10 cellular contexts compared by ENCODE assay signal in the genomic region with DNA sequence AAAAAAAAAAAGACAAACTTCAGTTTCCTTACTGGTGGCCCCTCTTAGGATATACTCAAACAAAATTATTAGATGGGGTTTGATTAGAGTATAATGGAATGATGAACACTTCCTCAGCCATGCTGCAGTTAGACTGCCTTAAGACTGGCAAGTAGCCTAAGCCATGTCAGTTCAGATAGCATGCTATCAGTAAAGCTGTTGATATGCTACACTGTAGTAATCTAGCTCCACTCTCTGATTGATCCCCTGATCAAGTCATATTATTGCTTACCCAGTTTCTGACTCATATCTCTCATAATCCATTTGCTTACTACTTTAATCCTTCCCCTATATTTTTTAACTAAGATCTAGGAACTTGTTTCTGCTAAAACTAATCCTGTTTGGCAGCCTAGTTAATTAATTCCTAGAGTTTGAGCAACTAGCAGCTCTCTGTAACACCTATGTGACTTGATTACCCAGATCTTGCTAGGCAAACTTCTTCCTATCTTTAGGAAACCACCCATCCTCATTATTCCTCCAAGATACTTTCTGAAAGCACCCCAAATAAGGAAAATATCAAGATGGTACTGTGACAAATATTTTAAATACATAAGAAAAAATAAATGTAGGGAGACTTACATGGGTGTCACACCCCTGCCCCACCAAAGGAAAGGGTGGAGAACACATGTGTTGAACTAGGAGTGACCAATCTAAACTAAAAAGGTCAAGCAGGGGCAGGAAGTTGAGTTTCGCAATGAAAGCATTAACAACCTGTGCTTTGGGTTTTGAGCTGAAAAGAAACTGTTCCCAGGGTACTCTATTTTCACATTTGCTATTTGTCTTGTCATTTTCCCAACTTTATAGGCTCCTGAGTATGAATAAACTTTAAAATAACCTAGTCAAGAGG. TPM values are rescaled to one million over a fixed set of nuclear protein-coding genes. Genes with fewer than 3 reads are reported as not detected.
DNase-seq lines count a peak whose midpoint lies in the region; FAIRE-seq lines count a peak whose summit lies in the region.
"Had no signal": no experiment of that assay in that cellular context is flagged by ENCODE, and none has a peak within 500 bp of the region (broad histone marks: within the 10 kb centered on the region; RNA-seq: fewer than 3 reads in every experiment).

No MANE protein-coding gene starts in this region.

- H3K36me3 ChIP-seq in skeletal muscle tissue (ENCODE audit: control insufficient read depth in 3 of 3, insufficient read depth in 3 of 3, low read length in 3 of 3): peaks cover 0 to 7% (median 0%) of the 10 kb centered on the region in 3 donors

- DNase-seq in GM18507 (ENCODE audit: extremely low spot score, insufficient read length, low read depth) (no peak), NCI-H82 (lab: John Stamatoyannopoulos, UW) (peak; percentile 25), fibroblast of peridontal ligament (ENCODE audit: extremely low read depth) (peak; percentile 15), amygdala (lab: John Stamatoyannopoulos, UW) (no peak), NCI-H446 treated with DMSO at 0.1 percent for 48 hours (lab: John Stamatoyannopoulos, UW) (no peak), NCI-H510A (lab: John Stamatoyannopoulos, UW) (no peak), NCI-H1105 (lab: John Stamatoyannopoulos, UW) (no peak)
- DNase-seq: activated CD4-positive, alpha-beta T cell treated with anti-CD3 and anti-CD28 coated beads, Interleukin-2, amount 50 U/mL, for 4 hours had no signal

- H3K27me3 ChIP-seq in skeletal muscle tissue (ENCODE audit: control insufficient read depth in 3 of 3, insufficient read depth in 3 of 3, low read length in 3 of 3): no peaks in the 10 kb centered on the region

- peak; percentile 59 for FAIRE-seq in GM18507 (lab: Jason Lieb, UNC)
- FAIRE-seq: islet of Langerhans had no signal

- H3K9ac ChIP-seq in skeletal muscle tissue (ENCODE audit: low read depth in 1 of 3, low read length in 3 of 3): no peak overlapping the region

- peak overlapping the region; percentile 3 for H3K27ac ChIP-seq in skeletal muscle tissue (ENCODE audit: low read depth, low read length)

- peaks cover 3 to 21% (median 19%) of the 10 kb centered on the region in 3 donors for H3K4me1 ChIP-seq in skeletal muscle tissue (ENCODE audit: control insufficient read depth in 3 of 3, insufficient read depth in 3 of 3, low read length in 3 of 3)

- H3K9me3 ChIP-seq in skeletal muscle tissue (ENCODE audit: control insufficient read depth in 3 of 3, low read length in 3 of 3): no peaks in the 10 kb centered on the region

- no peak overlapping the region for H3K4me3 ChIP-seq in skeletal muscle tissue (ENCODE audit: low read length in 3 of 3)

RNA-seq across cellular contexts. Expression of gene PIK3C2A, which starts 43.2 kb away (rescaled TPM):
- 19.3 TPM for total RNA-seq in skeletal muscle tissue

Comparison
In these comparisons a context has a peak if more than half of its experiments do, and no peak if none do; other contexts are left out.
1. DNase-seq: peak in NCI-H82 (single experiment) and fibroblast of peridontal ligament (single experiment); none in GM18507 (single experiment), amygdala (0 of 56), NCI-H446 treated with DMSO at 0.1 percent for 48 hours (single experiment), NCI-H510A (single experiment) and NCI-H1105 (single experiment).